Comparison of ENCODE assay signal across 8 cellular contexts in genomic region chr3:12868039-12869024, GRCh38. TPM values are rescaled to one million over a fixed set of nuclear protein-coding genes. Genes with fewer than 3 reads are reported as not detected.
A peak's percentile ranks its signal among the peaks of the same experiment; 100 is the strongest.
DNase-seq lines count a peak whose midpoint lies in the region; ATAC-seq lines count a peak whose summit lies in the region.

No MANE protein-coding gene starts in this region.

- H3K27ac Mint-ChIP-seq in activated CD4-positive, alpha-beta T cell treated with anti-CD3 and anti-CD28 coated beads for 36 hours = peak overlapping the region; percentile 71
- peak overlapping the region; percentile 80 for H3K27ac Mint-ChIP-seq in dendritic cell treated with granulocyte-macrophage colony-stimulating factor and Interleukin-4, amounts not matched to agents 40 ng/mL and 50 ng/mL, for 4 days

- H3K4me3 Mint-ChIP-seq in activated CD4-positive, alpha-beta T cell treated with anti-CD3 and anti-CD28 coated beads for 36 hours = peak overlapping the region; percentile 72
- H3K4me3 Mint-ChIP-seq in dendritic cell treated with granulocyte-macrophage colony-stimulating factor and Interleukin-4, amounts not matched to agents 40 ng/mL and 50 ng/mL, for 4 days = peak overlapping the region; percentile 57

- intact Hi-C loops in activated CD4-positive, alpha-beta T cell treated with anti-CD3 and anti-CD28 coated beads for 36 hours (cut with DNase I, micrococcal nuclease) = loop anchor here (1.0 to 2.0 kb wide), 6 partner anchors 24 to 126 kb away; partner anchors contain the start of gene RPL32 (in 1 of the 2)
- intact Hi-C loops in dendritic cell treated with granulocyte-macrophage colony-stimulating factor and Interleukin-4, amounts not matched to agents 40 ng/mL and 50 ng/mL, for 4 days (cut with micrococcal nuclease) = loop anchor here (1.0 to 10.0 kb wide), 2 partner anchors 24 to 116 kb away; no protein-coding TSS in a partner anchor

- peaks cover 9% of the 10 kb centered on the region for H3K4me1 Mint-ChIP-seq in activated CD4-positive, alpha-beta T cell treated with anti-CD3 and anti-CD28 coated beads for 36 hours
- peaks cover 19% of the 10 kb centered on the region for H3K4me1 Mint-ChIP-seq in dendritic cell treated with granulocyte-macrophage colony-stimulating factor and Interleukin-4, amounts not matched to agents 40 ng/mL and 50 ng/mL, for 4 days (ENCODE audit: low read depth)

- DNase-seq in AG08395 (ENCODE audit: low spot score) (peak; percentile 93), NCI-H510A (lab: John Stamatoyannopoulos, UW) (peak; percentile 61), left lobe of liver (ENCODE audit: low spot score) (peak; percentile 84)
- peak; percentile 79 for DNase-seq in activated CD4-positive, alpha-beta T cell treated with anti-CD3 and anti-CD28 coated beads for 36 hours
- peak; percentile 55 to 58 for DNase-seq in stimulated activated CD4-positive, alpha-beta T cell treated with anti-CD3 and anti-CD28 coated beads, Interleukin-2, amount 100 ng/mL, for 48 hours

- peak; percentile 71 for ATAC-seq in GM18868 (IDR thresholded peaks at IDR 0.05; ENCODE audit: unreplicated experiment)
- ATAC-seq in HG03196 (IDR thresholded peaks at IDR 0.05; ENCODE audit: unreplicated experiment) = peak; percentile 60
- ATAC-seq in activated CD4-positive, alpha-beta T cell treated with anti-CD3 and anti-CD28 coated beads for 36 hours = peak; percentile 88
- peak; percentile 95 for ATAC-seq in left lobe of liver

- peaks cover 8% of the 10 kb centered on the region for H3K27me3 Mint-ChIP-seq in activated CD4-positive, alpha-beta T cell treated with anti-CD3 and anti-CD28 coated beads for 36 hours
- H3K27me3 Mint-ChIP-seq in dendritic cell treated with granulocyte-macrophage colony-stimulating factor and Interleukin-4, amounts not matched to agents 40 ng/mL and 50 ng/mL, for 4 days = peaks cover 48% of the 10 kb centered on the region

- no peaks in the 10 kb centered on the region for H3K36me3 Mint-ChIP-seq in activated CD4-positive, alpha-beta T cell treated with anti-CD3 and anti-CD28 coated beads for 36 hours (ENCODE audit: low read depth)
- H3K36me3 Mint-ChIP-seq in dendritic cell treated with granulocyte-macrophage colony-stimulating factor and Interleukin-4, amounts not matched to agents 40 ng/mL and 50 ng/mL, for 4 days (ENCODE audit: low read depth) = no peaks in the 10 kb centered on the region

- POLR2A ChIA-PET in activated CD4-positive, alpha-beta T cell treated with anti-CD3 and anti-CD28 coated beads for 36 hours (lab: Charles Lee) = interaction anchor here (0.6 kb wide), 1 partner anchor 56 kb away, joined by 3 read pairs; no protein-coding TSS in a partner anchor

- H3K9me3 Mint-ChIP-seq in activated CD4-positive, alpha-beta T cell treated with anti-CD3 and anti-CD28 coated beads for 36 hours (ENCODE audit: low read depth) = peaks cover 4% of the 10 kb centered on the region
- H3K9me3 Mint-ChIP-seq in dendritic cell treated with granulocyte-macrophage colony-stimulating factor and Interleukin-4, amounts not matched to agents 40 ng/mL and 50 ng/mL, for 4 days = peaks cover 24% of the 10 kb centered on the region

- CTCF ChIA-PET in activated CD4-positive, alpha-beta T cell treated with anti-CD3 and anti-CD28 coated beads for 36 hours (lab: Charles Lee) = interaction anchor here (0.8 to 1.8 kb wide), 11 partner anchors 9 to 733 kb away, joined by 3 to 9 read pairs (median 4); partner anchors contain the start of gene RPL32

RNA-seq across cellular contexts. Expression of gene RPL32, which starts 27.0 kb away (rescaled TPM):
- total RNA-seq in activated CD4-positive, alpha-beta T cell treated with anti-CD3 and anti-CD28 coated beads for 36 hours = 1,000 to 10,000 TPM; 2,842 to 4,727 TPM
- total RNA-seq in left lobe of liver = 414 TPM

Comparison
In these comparisons a context has a peak if more than half of its experiments do, and no peak if none do; other contexts are left out.
1. Peak in every context shown above with its lines: DNase-seq and ATAC-seq.